Comparison of ENCODE assay signal across 1 cellular context in the genomic region with DNA sequence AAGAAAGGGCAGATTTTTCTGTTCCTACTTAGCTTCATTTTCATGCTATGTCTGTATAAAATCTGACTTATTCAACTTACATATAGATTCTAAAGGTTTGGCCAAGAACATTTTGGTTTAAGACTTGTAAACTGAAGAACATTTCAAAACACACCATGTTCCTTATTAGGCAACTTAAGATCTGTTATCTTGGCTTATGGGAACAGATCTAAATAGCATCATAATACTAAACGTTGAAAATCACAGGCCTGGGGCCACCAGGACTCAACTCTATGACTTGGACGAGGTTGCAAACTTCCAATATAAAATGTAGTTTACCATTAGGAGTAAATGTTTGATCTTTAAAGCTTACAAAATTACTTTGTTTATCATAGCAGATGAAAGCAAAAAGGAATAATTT.
TF ChIP-seq lines count a peak whose summit lies in the region.

No MANE protein-coding gene starts in this region.

TF ChIP-seq in H1, 55 proteins besides CTCF, POLR2A, EP300 and RAD21:
- TF ChIP-seq NRF1 (IDR thresholded peaks at IDR 0.05; ENCODE audit: low read depth, low read length) (no peak), SP1 (IDR thresholded peaks at IDR 0.05; ENCODE audit: low read depth, low read length) (no peak), SP4 (IDR thresholded peaks at IDR 0.05; ENCODE audit: low read length) (no peak), RNF2 (IDR thresholded peaks at IDR 0.05; ENCODE audit: borderline replicate concordance, low read depth, low read length, missing control alignments, poor library complexity, severe bottlenecking) (no peak), ZNF274 (IDR thresholded peaks at IDR 0.05; ENCODE audit: borderline replicate concordance, extremely low read depth, low read length) (no peak), CBX5 (IDR thresholded peaks at IDR 0.05; ENCODE audit: low read depth, low read length) (no peak), CEBPB (IDR thresholded peaks at IDR 0.05; ENCODE audit: low read depth, low read length) (no peak), CREB1 (IDR thresholded peaks at IDR 0.05) (no peak), BRCA1 (IDR thresholded peaks at IDR 0.05; ENCODE audit: low read depth, low read length) (no peak), SRF (IDR thresholded peaks at IDR 0.05; ENCODE audit: low read depth, low read length) (no peak), HDAC2 (IDR thresholded peaks at IDR 0.05; ENCODE audit: borderline replicate concordance in 1 of 2, low read depth in 2 of 2, low read length in 2 of 2) (no peak), MAFK (IDR thresholded peaks at IDR 0.05; ENCODE audit: low read depth, low read length) (no peak)
